Comparison of ENCODE assay signal across 21 cellular contexts in genomic region chr7:151457534-151457933, GRCh38. TPM values are rescaled to one million over a fixed set of nuclear protein-coding genes. Genes with fewer than 3 reads are reported as not detected.
A peak's percentile ranks its signal among the peaks of the same experiment; 100 is the strongest.
DNase-seq lines count a peak whose midpoint lies in the region; ATAC-seq, FAIRE-seq and TF ChIP-seq lines count a peak whose summit lies in the region.
"Had no signal": no experiment of that assay in that cellular context is flagged by ENCODE, and none has a peak within 500 bp of the region (broad histone marks: within the 10 kb centered on the region; RNA-seq: fewer than 3 reads in every experiment).

No MANE protein-coding gene starts in this region.

- peak overlapping the region; percentile 0 to 66 (median 30); a peak in 6 of 7 replicates for H3K27ac Mint-ChIP-seq in H9

- H4K91ac ChIP-seq in H9 (ENCODE audit: insufficient read length, low read depth, low read length) (no peak overlapping the region), IMR-90 (ENCODE audit: insufficient read depth, low read depth, low read length) (no peak overlapping the region), H1 (replicated peaks; ENCODE audit: insufficient read length, low read length) (peak overlapping the region; percentile 77)

- H3K56ac ChIP-seq in H9 (ENCODE audit: insufficient read length, low read depth, low read length) = no peak overlapping the region
- H3K56ac ChIP-seq in IMR-90 (ENCODE audit: extremely low read depth, insufficient read depth, low read length) = no peak overlapping the region
- no peak overlapping the region for H3K56ac ChIP-seq in H1 (replicated peaks; ENCODE audit: insufficient read length, low read depth, low read length)

- in situ Hi-C loops in IMR-90 (cut with MboI; ENCODE audit: low sequenced_read_pairs) = loop anchor here (25.0 kb wide), 1 partner anchor 305 kb away; no protein-coding TSS in a partner anchor

- H3K4me1 Mint-ChIP-seq in H9 = peaks cover 80 to 81% of the 10 kb centered on the region in 2 experiments

- peaks cover 10% of the 10 kb centered on the region for H3K9me1 ChIP-seq in IMR-90 (ENCODE audit: insufficient read depth, low read length)

- peaks cover 11% of the 10 kb centered on the region; the same call in 1 of the 2 replicates for H3K27me3 Mint-ChIP-seq in H9 (ENCODE audit: low read depth)

- H3K36me3 ChIP-seq in IMR-90 (ENCODE audit: control insufficient read depth, insufficient read depth, low read length) = no peaks in the 10 kb centered on the region
- no peaks in the 10 kb centered on the region for H3K36me3 ChIP-seq in H1 (ENCODE audit: control insufficient read depth in 2 of 4, insufficient read depth in 4 of 4, low read length in 3 of 4)
- 0 out of 2 replicates have a peak, but pooled peaks cover under 1% of the 10 kb centered on the region for H3K36me3 ChIP-seq in iPS-20b (ENCODE audit: insufficient read depth, low read depth, low read length)
- H3K36me3 ChIP-seq: BE2C, HAP-1 had no signal

- DNase-seq in H9 (no peak), IMR-90 (no peak), H1 (ENCODE audit: low read depth in 1 of 2, low spot score in 2 of 2) (no peak), DMS 273 treated with DMSO at 0.1 percent for 48 hours (lab: John Stamatoyannopoulos, UW) (no peak), activated gamma-delta T cell (lab: John Stamatoyannopoulos, UW) (no peak)
- DNase-seq: BE2C; CD4-positive, alpha-beta memory T cell; DND-41; GDM1; GM23248; Kasumi-1 had no signal

- H3K23me2 ChIP-seq in H9 (ENCODE audit: insufficient read length, low read depth, low read length, poor library complexity, severe bottlenecking) (no peaks in the 10 kb centered on the region), H1 (ENCODE audit: low read depth, low read length) (no peaks in the 10 kb centered on the region)

- H2BK20ac ChIP-seq in H9 (ENCODE audit: low read depth, low read length, poor library complexity, severe bottlenecking) (no peak overlapping the region), IMR-90 (ENCODE audit: low read depth, low read length) (no peak overlapping the region), H1 (ENCODE audit: low read length) (peak overlapping the region; percentile 76)

- dilution Hi-C loops in IMR-90 (cut with HindIII; ENCODE audit: low sequenced_read_pairs, unreplicated experiment) = no loop called here

- H3K27ac ChIP-seq in H9 (ENCODE audit: insufficient read length, low read depth, low read length) = peak overlapping the region; percentile 70
- H3K27ac ChIP-seq in IMR-90 (ENCODE audit: insufficient read depth, low read length) = no peak overlapping the region
- H3K27ac ChIP-seq in H1 (ENCODE audit: low read depth, low read length) = no peak overlapping the region
- no peak overlapping the region for H3K27ac ChIP-seq in iPS-20b (ENCODE audit: low read length)
- H3K27ac ChIP-seq: C4-2B, GM23248 had no signal

- ATAC-seq in IMR-90 (ENCODE audit: low read depth) = no peak
- no peak for ATAC-seq in GM21360 (IDR thresholded peaks at IDR 0.05; ENCODE audit: unreplicated experiment)
- no peak for ATAC-seq in HG03097 (IDR thresholded peaks at IDR 0.05; ENCODE audit: low FRiP score, unreplicated experiment)
- ATAC-seq: HepG2 had no signal

- no peak overlapping the region for H3K9ac ChIP-seq in H9 (ENCODE audit: extremely low read depth, insufficient read length, low read length)
- H3K9ac ChIP-seq in IMR-90 (ENCODE audit: low read depth, low read length) = no peak overlapping the region
- H3K9ac ChIP-seq in H1 (replicated peaks in 1 of 4; ENCODE audit: extremely low read depth in 1 of 4, low read depth in 3 of 4, low read length in 3 of 4) = no peak overlapping the region
- peak overlapping the region; percentile 9; the same call in 1 of the 2 replicates for H3K9ac ChIP-seq in iPS-20b (ENCODE audit: low read depth, low read length)
- H3K9ac ChIP-seq: GM23248 had no signal

- H2BK120ac ChIP-seq in H9 (ENCODE audit: low read depth, low read length, poor library complexity, severe bottlenecking) (no peak overlapping the region), IMR-90 (ENCODE audit: low read depth, low read length) (no peak overlapping the region), H1 (replicated peaks; ENCODE audit: low read depth, low read length) (peak overlapping the region; percentile 88)

- peaks cover 23 to 24% of the 10 kb centered on the region in 2 experiments for H3K9me3 Mint-ChIP-seq in H9

- H3K14ac ChIP-seq in H9 (ENCODE audit: insufficient read depth, low read length) (no peak overlapping the region), IMR-90 (replicated peaks; ENCODE audit: low read depth, low read length) (no peak overlapping the region), H1 (ENCODE audit: insufficient read length) (no peak overlapping the region)

- H3K4me1 ChIP-seq in H9 (ENCODE audit: insufficient read depth, low read length) (peaks cover 8% of the 10 kb centered on the region; the same call in 1 of the 2 replicates), IMR-90 (ENCODE audit: control insufficient read depth, insufficient read depth, low read length) (peaks cover 14% of the 10 kb centered on the region), H1 (replicated peaks in 1 of 4; ENCODE audit: control insufficient read depth in 3 of 4, insufficient read depth in 4 of 4, low read length in 3 of 4) (peaks cover 15 to 44% (median 32%) of the 10 kb centered on the region in 4 experiments), iPS-20b (ENCODE audit: insufficient read depth, low read length) (peaks cover 36% of the 10 kb centered on the region; the same call in 1 of the 2 replicates)

- no TSS peak for BruUV-seq in IMR-90 (replicated peaks; lab: Mats Ljungman, UMichigan)

- H3K9me3 ChIP-seq in H9 (ENCODE audit: control insufficient read depth, low read depth, low read length) (no peaks in the 10 kb centered on the region), IMR-90 (ENCODE audit: control insufficient read depth, insufficient read depth, low read length) (peaks cover 5% of the 10 kb centered on the region), H1 (ENCODE audit: insufficient read depth in 2 of 2, low read depth in 1 of 2, low read length in 1 of 2) (peaks cover 8 to 17% of the 10 kb centered on the region in 2 experiments), iPS-20b (ENCODE audit: insufficient read depth, low read depth, low read length) (peaks cover 14% of the 10 kb centered on the region)
- H3K9me3 ChIP-seq: BE2C had no signal

- H2BK5ac ChIP-seq in H9 (ENCODE audit: insufficient read length, low read length) (no peak overlapping the region), IMR-90 (ENCODE audit: low read depth, low read length, poor library complexity, severe bottlenecking) (no peak overlapping the region), H1 (ENCODE audit: low read depth, low read length) (peak overlapping the region; percentile 12; the same call in 1 of the 2 replicates)

- FAIRE-seq in H1 (lab: Jason Lieb, UNC) = no peak
- FAIRE-seq: A204.1, D721Med, GM12892, GM19239, HepG2 had no signal

- H3T11ph ChIP-seq in H9 (ENCODE audit: low read length) = no peak overlapping the region

- no peak overlapping the region for H2BK12ac ChIP-seq in H9 (ENCODE audit: insufficient read length, low read depth, low read length)
- peak overlapping the region; percentile 93 for H2BK12ac ChIP-seq in H1 (ENCODE audit: low read depth, low read length)

- H3K27me3 ChIP-seq in H9 (ENCODE audit: insufficient read depth, low read length) (no peaks in the 10 kb centered on the region), IMR-90 (ENCODE audit: control insufficient read depth, insufficient read depth, low read length) (no peaks in the 10 kb centered on the region), H1 (replicated peaks in 1 of 4; ENCODE audit: control insufficient read depth in 3 of 4, extremely low read depth in 1 of 4, insufficient read depth in 3 of 4, low read length in 3 of 4) (no peaks in the 10 kb centered on the region; a peak in 1 of 7 replicates), iPS-20b (ENCODE audit: insufficient read depth, low read length) (no peaks in the 10 kb centered on the region)
- H3K27me3 ChIP-seq: BE2C had no signal

- TF ChIP-seq RAD21 in IMR-90 (IDR thresholded peaks at IDR 0.05; ENCODE audit: low read length) (no peak), H1 (IDR thresholded peaks at IDR 0.05 in 1 of 2, conservative IDR thresholded peaks at IDR 0.05 in 1 of 2; ENCODE audit: low read depth in 2 of 2, low read length in 2 of 2) (no peak)

- POLR2A ChIA-PET in IMR-90 (lab: Charles Lee; ENCODE audit: unreplicated experiment) = no interaction called here
- POLR2A ChIA-PET in H1 (lab: Charles Lee; ENCODE audit: partially characterized antibody) = interaction anchor here (1.2 to 1.7 kb wide), 3 partner anchors 9 to 81 kb away, joined by 3 to 8 read pairs (median 8); no protein-coding TSS in a partner anchor

- no CpG with 5 or more reads among the region's 6 CpGs for WGBS in H9 (ENCODE audit: extremely low coverage, insufficient read length, low lambda C conversion rate)
- 87% methylated on average over 3 of the region's 6 CpGs; no CpG with 5 or more reads in 1 of the 2 experiments for WGBS in IMR-90 (ENCODE audit: extremely low coverage in 2 of 2, insufficient read length in 1 of 2), 2 experiments
- 79% methylated on average over 6 of the region's 6 CpGs; no CpG with 5 or more reads in 1 of the 2 experiments for WGBS in H1 (ENCODE audit: extremely low coverage in 1 of 2, insufficient coverage in 1 of 2, insufficient read length in 1 of 2, insufficient replicate concordance in 2 of 2, low coverage in 1 of 2, low lambda C conversion rate in 2 of 2, missing lambda C conversion rate in 1 of 2), 2 experiments

- no peak overlapping the region for H3K4me2 ChIP-seq in H9 (ENCODE audit: insufficient read depth, insufficient read length, low read length)
- no peak overlapping the region for H3K4me2 ChIP-seq in IMR-90 (ENCODE audit: low read depth, low read length)
- peak overlapping the region in 1 of 2 experiments; percentile 42; a peak in 1 of 4 replicates for H3K4me2 ChIP-seq in H1 (ENCODE audit: insufficient read depth in 1 of 2, low read depth in 2 of 2, low read length in 2 of 2)

- TF ChIP-seq EP300 in H1 (IDR thresholded peaks at IDR 0.05; ENCODE audit: borderline replicate concordance in 1 of 2, low read depth in 2 of 2, low read length in 2 of 2) = no peak

- TF ChIP-seq CTCF in H9 (conservative IDR thresholded peaks at IDR 0.05) = no peak
- TF ChIP-seq CTCF in IMR-90 (conservative IDR thresholded peaks at IDR 0.05; ENCODE audit: low read depth, low read length) = no peak
- TF ChIP-seq CTCF in H1 (IDR thresholded peaks at IDR 0.05; ENCODE audit: control extremely low read depth in 1 of 3, insufficient read depth in 1 of 3, low read depth in 1 of 3, low read length in 3 of 3) = no peak

- TF ChIP-seq POLR2A in IMR-90 (IDR thresholded peaks at IDR 0.05; ENCODE audit: low read depth, low read length) (no peak), H1 (IDR thresholded peaks at IDR 0.05; ENCODE audit: control extremely low read depth in 1 of 2, low read depth in 2 of 2, low read length in 2 of 2) (no peak)

- no peak overlapping the region for H4K8ac ChIP-seq in H9 (replicated peaks; ENCODE audit: insufficient read length, low read depth, low read length)
- H4K8ac ChIP-seq in IMR-90 (ENCODE audit: low read depth in 2 of 2, low read length in 2 of 2) = no peak overlapping the region
- H4K8ac ChIP-seq in H1 (ENCODE audit: extremely low read depth, insufficient read depth, low read length) = no peak overlapping the region

- H3K4ac ChIP-seq in H9 (ENCODE audit: low read depth, low read length) (no peak overlapping the region), IMR-90 (ENCODE audit: low read depth, low read length) (no peak overlapping the region), H1 (replicated peaks; ENCODE audit: insufficient read length, low read depth, low read length) (peak overlapping the region; percentile 86)

- CTCF ChIA-PET in IMR-90 (lab: Yijun Ruan, JAX) (no interaction called here), H1 (lab: Charles Lee; ENCODE audit: partially characterized antibody) (interaction anchor here (0.6 to 1.6 kb wide), 9 partner anchors 9 to 302 kb away, joined by 3 to 5 read pairs (median 3); partner anchors contain the start of gene CRYGN)

- H3K4me3 ChIP-seq in IMR-90 (ENCODE audit: insufficient read depth, low read depth, low read length) (no peak overlapping the region), H1 (ENCODE audit: extremely low read depth in 1 of 4, insufficient read depth in 2 of 4, low read depth in 3 of 4, low read length in 4 of 4) (peak overlapping the region in 1 of 4 experiments; percentile 31; a peak in 1 of 8 replicates), iPS-20b (ENCODE audit: low read length) (no peak overlapping the region; the same call in 1 of the 2 replicates)
- H3K4me3 ChIP-seq: GM23248, HAP-1 had no signal

- H2AFZ ChIP-seq in H9 (ENCODE audit: low read length) = no peak overlapping the region
- no peak overlapping the region for H2AFZ ChIP-seq in IMR-90 (replicated peaks; ENCODE audit: low read length, poor library complexity)
- H2AFZ ChIP-seq in H1 (ENCODE audit: low read length) = no peak overlapping the region
- H2AFZ ChIP-seq: GM23248 had no signal

- H4K5ac ChIP-seq in H9 (ENCODE audit: insufficient read length, low read depth, low read length) = no peak overlapping the region
- H4K5ac ChIP-seq in IMR-90 (ENCODE audit: low read depth, low read length) = no peak overlapping the region
- H4K5ac ChIP-seq in H1 (ENCODE audit: insufficient read length, low read depth, low read length) = no peak overlapping the region

- intact Hi-C loops in IMR-90 (cut with micrococcal nuclease) = no loop called here

- H3K79me1 ChIP-seq in H9 (ENCODE audit: insufficient read depth, low read depth, low read length, poor library complexity, severe bottlenecking) (no peaks in the 10 kb centered on the region), IMR-90 (ENCODE audit: low read depth in 1 of 2, low read length in 2 of 2) (peaks cover 0 to 10% of the 10 kb centered on the region in 2 experiments; a peak in 1 of 4 replicates), H1 (ENCODE audit: low read depth, low read length) (no peaks in the 10 kb centered on the region)

- no peaks in the 10 kb centered on the region for H3K79me2 ChIP-seq in H9 (ENCODE audit: insufficient read depth, low read length)
- no peaks in the 10 kb centered on the region for H3K79me2 ChIP-seq in H1 (ENCODE audit: control insufficient read depth in 1 of 2, insufficient read depth in 2 of 2, low read length in 2 of 2)

- H3K18ac ChIP-seq in H9 (ENCODE audit: insufficient read length, low read depth, low read length) (no peak overlapping the region), IMR-90 (ENCODE audit: low read depth, low read length) (no peak overlapping the region), H1 (ENCODE audit: extremely low read depth, low read length) (peak overlapping the region; percentile 3)

- peaks cover 13 to 21% (median 15%) of the 10 kb centered on the region in 3 experiments for H3K36me3 Mint-ChIP-seq in H9 (ENCODE audit: insufficient read depth in 1 of 3, low read depth in 3 of 3)

- H4K20me1 ChIP-seq in H9 (ENCODE audit: control insufficient read depth, insufficient read depth, insufficient read length) = no peaks in the 10 kb centered on the region
- no peaks in the 10 kb centered on the region for H4K20me1 ChIP-seq in IMR-90 (ENCODE audit: insufficient read depth, low read length)
- no peaks in the 10 kb centered on the region for H4K20me1 ChIP-seq in H1 (replicated peaks in 1 of 2; ENCODE audit: control insufficient read depth in 1 of 2, insufficient read depth in 2 of 2, low read length in 2 of 2)

- H2AK5ac ChIP-seq in H9 (ENCODE audit: insufficient read length, low read length) = no peak overlapping the region
- peak overlapping the region; percentile 12; the same call in 1 of the 2 replicates for H2AK5ac ChIP-seq in IMR-90 (ENCODE audit: low read depth, low read length)
- peak overlapping the region; percentile 65 for H2AK5ac ChIP-seq in H1 (ENCODE audit: low read depth, low read length)

- H3K4me3 Mint-ChIP-seq in H9 = peak overlapping the region; percentile 7 to 14; a peak in 2 of 5 replicates
- H3K4me3 Mint-ChIP-seq: CD4-positive, alpha-beta memory T cell had no signal

- H3K23ac ChIP-seq in H9 (ENCODE audit: insufficient read length, low read depth, low read length) (no peak overlapping the region), IMR-90 (ENCODE audit: low read depth, low read length) (no peak overlapping the region), H1 (ENCODE audit: insufficient read length) (no peak overlapping the region)

- no peak overlapping the region for H2AK9ac ChIP-seq in IMR-90 (replicated peaks; ENCODE audit: low read depth, low read length, poor library complexity)

- H2BK15ac ChIP-seq in H9 (ENCODE audit: low read depth, low read length) (no peak overlapping the region), IMR-90 (ENCODE audit: low read depth, low read length) (no peak overlapping the region), H1 (ENCODE audit: low read length) (no peak overlapping the region)

RNA-seq across cellular contexts. Expression of gene CRYGN, which starts 17.6 kb away (rescaled TPM):
- total RNA-seq in H9 (2021) (0.79 and 1.8 TPM in 2 replicates), IMR-90 (2012; rRNA removed) (not detected in 2 replicates)
- polyA plus RNA-seq in IMR-90 (2012; rRNA removed) (not detected in 2 replicates), H1 (2011; rRNA removed) (0.98 and 1.3 TPM in 2 replicates)
- not detected in 2 replicates for polyA plus RNA-seq in IMR-90 (2012; cell fraction: cytosol; rRNA removed)
- 0.12 and 0.14 TPM in 2 replicates for polyA plus RNA-seq in IMR-90 (2012; cell fraction: nucleus; rRNA removed; ENCODE audit: low replicate concordance)
- 1.0 and 1.6 TPM in 2 replicates for total RNA-seq in H1 (2021; fragmentation: NEBNext Ultra II Directional; extraction: Animal tissue kit (Norgen Biotek cat#: 25700))
- polyA plus RNA-seq in H1 (2011; cell fraction: cytosol; rRNA removed) = 0.81 TPM
- 4.0 TPM for polyA plus RNA-seq in H1 (2011; cell fraction: nucleus; rRNA removed)
- polyA plus RNA-seq in H1 (2012, experiment 1 of 2) = 0.43 to 1.7 TPM (median 1.5 TPM) in 4 replicates
- polyA plus RNA-seq in H1 (2012, experiment 2 of 2) = 0.07 TPM
- 0.57 TPM for polyA plus RNA-seq in H1 (2013, experiment 1 of 2)
- 0.42 TPM for polyA plus RNA-seq in H1 (2013, experiment 2 of 2)
- polyA minus RNA-seq in H1 (2011; rRNA and poly(A)+ RNA removed) = 0.80 and 2.0 TPM in 2 replicates
- polyA minus RNA-seq in H1 (2011; cell fraction: cytosol; rRNA and poly(A)+ RNA removed) = not detected
- polyA minus RNA-seq in H1 (2011; cell fraction: nucleus; rRNA and poly(A)+ RNA removed) = 2.5 TPM
- total RNA-seq: CD4-positive, alpha-beta memory T cell; GM23248; HepG2 had no signal
- polyA plus RNA-seq: GM23248 had no signal

RNA-seq across cellular contexts. Expression of gene WDR86, which starts 47.7 kb away (rescaled TPM):
- total RNA-seq in H9 (2021) = 8.1 and 9.4 TPM in 2 replicates
- total RNA-seq in IMR-90 (2012; rRNA removed) = not detected in 2 replicates
- not detected in 2 replicates for polyA plus RNA-seq in IMR-90 (2012; rRNA removed)
- polyA plus RNA-seq in IMR-90 (2012; cell fraction: cytosol; rRNA removed) = 0.11 TPM in 1 of 2 replicates, not detected in the other
- polyA plus RNA-seq in IMR-90 (2012; cell fraction: nucleus; rRNA removed; ENCODE audit: low replicate concordance) = 0.39 and 0.52 TPM in 2 replicates
- 14.9 and 15.8 TPM in 2 replicates for total RNA-seq in H1 (2021; fragmentation: NEBNext Ultra II Directional; extraction: Animal tissue kit (Norgen Biotek cat#: 25700))
- polyA plus RNA-seq in H1 (2011; rRNA removed) = 12.7 and 22.1 TPM in 2 replicates
- polyA plus RNA-seq in H1 (2011; cell fraction: cytosol; rRNA removed) = 16.7 TPM
- polyA plus RNA-seq in H1 (2011; cell fraction: nucleus; rRNA removed) = 81.5 TPM
- polyA plus RNA-seq in H1 (2012, experiment 1 of 2) = 7.7 to 11.9 TPM (median 10.0 TPM) in 4 replicates
- polyA plus RNA-seq in H1 (2012, experiment 2 of 2) = 5.0 TPM
- 7.4 TPM for polyA plus RNA-seq in H1 (2013, experiment 1 of 2)
- 7.4 TPM for polyA plus RNA-seq in H1 (2013, experiment 2 of 2)
- polyA minus RNA-seq in H1 (2011; rRNA and poly(A)+ RNA removed) = 12.4 and 18.2 TPM in 2 replicates
- 10.6 TPM for polyA minus RNA-seq in H1 (2011; cell fraction: cytosol; rRNA and poly(A)+ RNA removed)
- 30.4 TPM for polyA minus RNA-seq in H1 (2011; cell fraction: nucleus; rRNA and poly(A)+ RNA removed)
- total RNA-seq: GM23248 had no signal
- polyA plus RNA-seq: GM23248 had no signal
